1 cellular context compared by ENCODE assay signal in genomic region chr7:129829677-129830631, GRCh38.
TF ChIP-seq lines count a peak whose summit lies in the region.

No MANE protein-coding gene starts in this region.

TF ChIP-seq in HepG2, 621 proteins besides CTCF, POLR2A, EP300 and RAD21 (continued from another document and continues in another):
- TF ChIP-seq RXRA (CRISPR knock-in tag; IDR thresholded peaks at IDR 0.05) (peak; percentile 42; the same call in 1 of the 2 replicates), ZNF772 (CRISPR knock-in tag; IDR thresholded peaks at IDR 0.05) (no peak), ZFP91 (CRISPR knock-in tag; IDR thresholded peaks at IDR 0.05; ENCODE audit: borderline replicate concordance) (peak; percentile 52; the same call in 1 of the 2 replicates), ATF6 (CRISPR knock-in tag; conservative IDR thresholded peaks at IDR 0.05) (no peak), ZNF724P (CRISPR knock-in tag; IDR thresholded peaks at IDR 0.05; ENCODE audit: borderline replicate concordance) (0 out of 2 replicates have a peak, but pooled peaks have one; percentile 20), NR3C1 (CRISPR knock-in tag; IDR thresholded peaks at IDR 0.05) (no peak), ZNF230 (CRISPR knock-in tag; IDR thresholded peaks at IDR 0.05) (peak; percentile 51; the same call in 1 of the 2 replicates), HOXA3 (CRISPR knock-in tag; IDR thresholded peaks at IDR 0.05) (no peak), USF2 (IDR thresholded peaks at IDR 0.05; ENCODE audit: low read depth, low read length) (no peak), USF2 (CRISPR knock-in tag; IDR thresholded peaks at IDR 0.05; ENCODE audit: borderline replicate concordance) (no peak), ZNF510 (CRISPR knock-in tag; IDR thresholded peaks at IDR 0.05; ENCODE audit: low read depth) (0 out of 2 replicates have a peak, but pooled peaks have one; percentile 42), ESRRA (CRISPR knock-in tag; IDR thresholded peaks at IDR 0.05; ENCODE audit: low read depth) (0 out of 2 replicates have a peak, but pooled peaks have one; percentile 21), ZNF562 (CRISPR knock-in tag; IDR thresholded peaks at IDR 0.05; ENCODE audit: borderline replicate concordance) (no peak), ZNF674 (CRISPR knock-in tag; IDR thresholded peaks at IDR 0.05; ENCODE audit: low read depth) (no peak), ARID4A (CRISPR knock-in tag; IDR thresholded peaks at IDR 0.05; ENCODE audit: borderline replicate concordance) (peak; percentile 46; the same call in 1 of the 2 replicates), ZNF501 (CRISPR knock-in tag; IDR thresholded peaks at IDR 0.05) (peak; percentile 32; the same call in 1 of the 2 replicates), MIXL1 (CRISPR knock-in tag; IDR thresholded peaks at IDR 0.05) (no peak), ZBTB25 (CRISPR knock-in tag; IDR thresholded peaks at IDR 0.05) (no peak), ZNF160 (CRISPR knock-in tag; IDR thresholded peaks at IDR 0.05) (no peak), NFATC3 (CRISPR knock-in tag; IDR thresholded peaks at IDR 0.05) (0 out of 2 replicates have a peak, but pooled peaks have one; percentile 40), ZNF430 (CRISPR knock-in tag; IDR thresholded peaks at IDR 0.05) (0 out of 2 replicates have a peak, but pooled peaks have one; percentile 21), ZNF468 (CRISPR knock-in tag; IDR thresholded peaks at IDR 0.05) (no peak), HNF1A (IDR thresholded peaks at IDR 0.05; ENCODE audit: low read depth) (no peak), HNF1A (CRISPR knock-in tag; IDR thresholded peaks at IDR 0.05; ENCODE audit: borderline replicate concordance) (no peak), MZF1 (CRISPR knock-in tag; IDR thresholded peaks at IDR 0.05; ENCODE audit: borderline replicate concordance) (no peak), DMAP1 (CRISPR knock-in tag; IDR thresholded peaks at IDR 0.05) (no peak), KAT7 (CRISPR knock-in tag; IDR thresholded peaks at IDR 0.05; ENCODE audit: borderline replicate concordance) (no peak), REXO4 (CRISPR knock-in tag; IDR thresholded peaks at IDR 0.05; ENCODE audit: borderline replicate concordance) (no peak), MEIS1 (CRISPR knock-in tag; IDR thresholded peaks at IDR 0.05; ENCODE audit: borderline replicate concordance) (0 out of 2 replicates have a peak, but pooled peaks have one; percentile 44), MED1 (CRISPR knock-in tag; IDR thresholded peaks at IDR 0.05) (peak; percentile 36; the same call in 1 of the 2 replicates), ZNF574 (CRISPR knock-in tag; IDR thresholded peaks at IDR 0.05) (0 out of 2 replicates have a peak, but pooled peaks have one; percentile 28), ATF5 (CRISPR knock-in tag; IDR thresholded peaks at IDR 0.05; ENCODE audit: low read depth) (0 out of 2 replicates have a peak, but pooled peaks have one; percentile 82), KLF12 (CRISPR knock-in tag; IDR thresholded peaks at IDR 0.05; ENCODE audit: borderline replicate concordance) (no peak), GRHL1 (CRISPR knock-in tag; conservative IDR thresholded peaks at IDR 0.05) (no peak), ZMAT3 (CRISPR knock-in tag; conservative IDR thresholded peaks at IDR 0.05) (no peak)
